8 cellular contexts compared by ENCODE assay signal in genomic region chr12:57766464-57767311, GRCh38. TPM values are rescaled to one million over a fixed set of nuclear protein-coding genes. Genes with fewer than 3 reads are reported as not detected.
DNase-seq lines count a peak whose midpoint lies in the region; FAIRE-seq and TF ChIP-seq lines count a peak whose summit lies in the region.

A gene with protein sequence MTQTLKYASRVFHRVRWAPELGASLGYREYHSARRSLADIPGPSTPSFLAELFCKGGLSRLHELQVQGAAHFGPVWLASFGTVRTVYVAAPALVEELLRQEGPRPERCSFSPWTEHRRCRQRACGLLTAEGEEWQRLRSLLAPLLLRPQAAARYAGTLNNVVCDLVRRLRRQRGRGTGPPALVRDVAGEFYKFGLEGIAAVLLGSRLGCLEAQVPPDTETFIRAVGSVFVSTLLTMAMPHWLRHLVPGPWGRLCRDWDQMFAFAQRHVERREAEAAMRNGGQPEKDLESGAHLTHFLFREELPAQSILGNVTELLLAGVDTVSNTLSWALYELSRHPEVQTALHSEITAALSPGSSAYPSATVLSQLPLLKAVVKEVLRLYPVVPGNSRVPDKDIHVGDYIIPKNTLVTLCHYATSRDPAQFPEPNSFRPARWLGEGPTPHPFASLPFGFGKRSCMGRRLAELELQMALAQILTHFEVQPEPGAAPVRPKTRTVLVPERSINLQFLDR (minus strand): TSS chr12:57767078. CDS start chr12:57767041, 37 bp downstream.

- CTCF ChIA-PET in PC-9 (lab: Charles Lee): interaction anchor here (0.8 kb wide), 1 partner anchor 130 kb away, joined by 3 read pairs; no protein-coding TSS in a partner anchor

- no peak within 1 kb of the TSS for H3K9ac ChIP-seq in parathyroid adenoma

- TF ChIP-seq EP300 in esophagus muscularis mucosa (IDR thresholded peaks at IDR 0.05): no peak

- TF ChIP-seq POLR2A in esophagus muscularis mucosa (IDR thresholded peaks at IDR 0.05; ENCODE audit: low read depth) (no peak), H54 (IDR thresholded peaks at IDR 0.05; ENCODE audit: low read depth, low read length) (no peak)

- H3K27ac ChIP-seq in SJCRH30 (no peak within 1 kb of the TSS), esophagus muscularis mucosa (replicated peaks in 1 of 4) (no peak within 1 kb of the TSS), parathyroid adenoma (no peak within 1 kb of the TSS), PC-9 (no peak within 1 kb of the TSS)

- no peak for FAIRE-seq in H54 (lab: Jason Lieb, UNC)
- FAIRE-seq in frontal cortex (lab: Jason Lieb, UNC): no peak

- H3K4me1 ChIP-seq in SJCRH30 (peaks cover 9% of the 10 kb centered on the region), esophagus muscularis mucosa (peaks cover 31 to 46% (median 39%) of the 10 kb centered on the region in 4 donors), parathyroid adenoma (peaks cover 16% of the 10 kb centered on the region), PC-9 (replicated peaks; ENCODE audit: insufficient read depth) (no peaks in the 10 kb centered on the region; the same call in 1 of the 2 replicates)

- H3K27me3 ChIP-seq in SJCRH30 (no peaks in the 10 kb centered on the region), esophagus muscularis mucosa (peaks cover 0 to 53% (median 34%) of the 10 kb centered on the region in 4 donors), parathyroid adenoma (ENCODE audit: control insufficient read depth, insufficient read depth, low read length) (no peaks in the 10 kb centered on the region), PC-9 (ENCODE audit: insufficient read depth, low read depth) (peaks cover 33% of the 10 kb centered on the region)

- BruUV-seq in PC-9 (replicated peaks; lab: Mats Ljungman, UMichigan): no TSS peak

- 9% methylated on average over 22 of the region's 38 CpGs for WGBS in esophagus muscularis mucosa

- POLR2A ChIA-PET in PC-9 (lab: Charles Lee; ENCODE audit: unreplicated experiment): interaction anchor here (0.5 to 0.7 kb wide), 2 partner anchors 13 to 48 kb away, joined by 4 to 6 read pairs; no protein-coding TSS in a partner anchor

- H3K36me3 ChIP-seq in SJCRH30: peaks cover 83% of the 10 kb centered on the region
- H3K36me3 ChIP-seq in esophagus muscularis mucosa: peaks cover 0 to 24% (median 20%) of the 10 kb centered on the region in 4 donors
- H3K36me3 ChIP-seq in parathyroid adenoma (ENCODE audit: control insufficient read depth, insufficient read depth, low read length): no peaks in the 10 kb centered on the region
- no peaks in the 10 kb centered on the region for H3K36me3 ChIP-seq in PC-9 (ENCODE audit: low read depth)

- no peaks in the 10 kb centered on the region for H3K79me2 ChIP-seq in parathyroid adenoma
- H3K79me2 ChIP-seq in PC-9 (ENCODE audit: low read depth): peaks cover 11% of the 10 kb centered on the region; the same call in 1 of the 2 replicates

- TF ChIP-seq CTCF in esophagus muscularis mucosa (IDR thresholded peaks at IDR 0.05) (no peak), parathyroid adenoma (IDR thresholded peaks at IDR 0.05) (no peak), PC-9 (conservative IDR thresholded peaks at IDR 0.05) (no peak)

- H2AFZ ChIP-seq in parathyroid adenoma (peak within 1 kb of the TSS; percentile 91), PC-9 (no peak within 1 kb of the TSS)

- intact Hi-C loops in esophagus muscularis mucosa (cut with DNase I): no loop called here
- intact Hi-C loops in PC-9 (cut with micrococcal nuclease; ENCODE audit: unreplicated experiment): no loop called here

- H4K20me1 ChIP-seq in PC-9 (ENCODE audit: insufficient read depth): no peaks in the 10 kb centered on the region; the same call in 1 of the 2 replicates

- no peak within 1 kb of the TSS for H3K4me3 ChIP-seq in SJCRH30
- H3K4me3 ChIP-seq in esophagus muscularis mucosa: peak within 1 kb of the TSS; percentile 41 to 60 (median 46)
- peak within 1 kb of the TSS; percentile 42 for H3K4me3 ChIP-seq in parathyroid adenoma (ENCODE audit: low read depth, low read length)
- no peak within 1 kb of the TSS for H3K4me3 ChIP-seq in PC-9

- H3K9me3 ChIP-seq in SJCRH30 (replicated peaks): no peaks in the 10 kb centered on the region
- H3K9me3 ChIP-seq in esophagus muscularis mucosa: no peaks in the 10 kb centered on the region
- H3K9me3 ChIP-seq in parathyroid adenoma (ENCODE audit: control insufficient read depth, low read length): no peaks in the 10 kb centered on the region
- no peaks in the 10 kb centered on the region for H3K9me3 ChIP-seq in PC-9 (ENCODE audit: insufficient read depth, low read depth)

- peaks cover 4% of the 10 kb centered on the region; the same call in 1 of the 2 replicates for H3F3A ChIP-seq in PC-9 (ENCODE audit: insufficient read depth, low read depth)

- H3K4me2 ChIP-seq in parathyroid adenoma (ENCODE audit: low read length) (peak within 1 kb of the TSS; percentile 68), PC-9 (no peak within 1 kb of the TSS; the same call in 1 of the 2 replicates)

- H3K9me2 ChIP-seq in PC-9 (ENCODE audit: insufficient read depth): no peaks in the 10 kb centered on the region

- DNase-seq in NCI-H2029 treated with DMSO at 0.1 percent for 48 hours (lab: John Stamatoyannopoulos, UW) (peak; percentile 57), NCI-H2029 (lab: John Stamatoyannopoulos, UW) (no peak), SJCRH30 (peak in 1 of 2 experiments; percentile 89), esophagus muscularis mucosa (ENCODE audit: extremely low spot score) (no peak), H54 (ENCODE audit: insufficient read length, low spot score) (no peak), PC-9 (no peak), frontal cortex (ENCODE audit: low spot score in 2 of 2) (no peak)

RNA-seq across cellular contexts. Expression of the gene that starts here (rescaled TPM):
- 72.6 and 97.4 TPM in 2 replicates for total RNA-seq in SJCRH30 (2014; rRNA removed; shearing (Covaris generic))
- total RNA-seq in esophagus muscularis mucosa (under 1 TPM in 2 of 4 donors, not detected in 2; 0.32 to 0.66 TPM), PC-9 (2021) (1.6 and 1.8 TPM in 2 replicates), frontal cortex (not detected)

Comparison
In these comparisons a context has a peak if more than half of its experiments do, and no peak if none do; other contexts are left out.
1. RNA of the gene that starts here (total RNA-seq): 72.6 to 97.4 TPM in SJCRH30; 1.6 to 1.8 TPM in PC-9, 0.32 to 0.66 TPM in esophagus muscularis mucosa and not detected in frontal cortex (single experiment); every median in the first group is over 10 times any median in the second.
2. H3K4me3 ChIP-seq: peak in esophagus muscularis mucosa (4 of 4) and parathyroid adenoma (single experiment); none in SJCRH30 (single experiment) and PC-9 (single experiment).